8 cellular contexts compared by ENCODE assay signal in the genomic region with DNA sequence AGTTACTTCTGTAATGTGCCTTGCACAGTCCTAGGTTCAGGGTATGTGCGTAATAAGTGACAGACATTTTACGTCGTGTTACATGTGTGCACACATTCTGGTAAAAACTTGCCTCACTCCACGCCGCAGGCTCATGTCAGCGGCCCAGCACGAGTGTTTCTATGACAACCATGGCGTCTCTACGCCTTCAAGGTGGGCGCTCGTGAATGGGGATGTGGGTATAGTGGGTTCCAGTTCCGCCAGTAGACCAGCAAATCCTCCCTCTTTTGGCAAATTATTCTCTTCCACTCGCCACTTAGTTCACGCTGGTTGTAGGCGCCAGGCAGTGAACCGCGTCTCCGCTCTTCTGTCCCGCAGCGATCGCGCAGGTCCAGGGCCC. TPM values are rescaled to one million over a fixed set of nuclear protein-coding genes. Genes with fewer than 3 reads are reported as not detected.
DNase-seq lines count a peak whose midpoint lies in the region; ATAC-seq, FAIRE-seq and TF ChIP-seq lines count a peak whose summit lies in the region.

No MANE protein-coding gene starts in this region.

- peak overlapping the region; percentile 49 for H3K4me3 ChIP-seq in HUES6 (ENCODE audit: low read depth, low read length)
- peak overlapping the region; percentile 36 for H3K4me3 ChIP-seq in K562
- peak overlapping the region; percentile 89 for H3K4me3 ChIP-seq in thoracic aorta

- H4K20me1 ChIP-seq in K562 (replicated peaks; ENCODE audit: control insufficient read depth, insufficient read depth, low read length), result no peaks in the 10 kb centered on the region

- H3K36me3 ChIP-seq in HUES6 (ENCODE audit: control insufficient read depth, insufficient read depth, low read length) (no peaks in the 10 kb centered on the region), K562 (ENCODE audit: control insufficient read depth, insufficient read depth, low read length) (no peaks in the 10 kb centered on the region), thoracic aorta (no peaks in the 10 kb centered on the region)

- no peak for TF ChIP-seq CTCF in K562 (IDR thresholded peaks at IDR 0.05 in 2 of 3, conservative IDR thresholded peaks at IDR 0.05 in 1 of 3; ENCODE audit: insufficient read depth in 2 of 3, low read depth in 1 of 3, low read length in 3 of 3)
- no peak for TF ChIP-seq CTCF in thoracic aorta (IDR thresholded peaks at IDR 0.05)

- DNase-seq in K562 (ENCODE audit: extremely low read depth in 1 of 4, low spot score in 3 of 4) (no peak), left lobe of liver (ENCODE audit: low spot score) (no peak), thoracic aorta (ENCODE audit: low spot score) (no peak), HEK293T (ENCODE audit: extremely low spot score) (no peak), DMS79 (lab: John Stamatoyannopoulos, UW) (no peak), amygdala (lab: John Stamatoyannopoulos, UW) (no peak)

- no peak overlapping the region for H3K9ac ChIP-seq in HUES6 (ENCODE audit: low read length)
- H3K9ac ChIP-seq in K562 (ENCODE audit: insufficient read depth in 1 of 2, low read depth in 2 of 2, low read length in 2 of 2), result peak overlapping the region; percentile 59 to 89

- POLR2A ChIA-PET in K562 (lab: Yijun Ruan, JAX), result interaction anchor here (0.6 kb wide), 1 partner anchor 59 kb away, joined by 3 read pairs; no protein-coding TSS in a partner anchor
- POLR2A ChIA-PET in HEK293T (lab: Yijun Ruan, JAX), result no interaction called here

- intact Hi-C loops in K562 (cut with micrococcal nuclease), result loop anchor here (10.0 kb wide), 1 partner anchor 274 kb away; no protein-coding TSS in a partner anchor

- H3K27me3 ChIP-seq in HUES6 (ENCODE audit: control insufficient read depth, insufficient read depth, low read length) (peaks cover 60% of the 10 kb centered on the region), K562 (ENCODE audit: control insufficient read depth in 2 of 2, insufficient read depth in 2 of 2, low read length in 2 of 2) (no peaks in the 10 kb centered on the region), thoracic aorta (replicated peaks; ENCODE audit: insufficient read depth) (no peaks in the 10 kb centered on the region)

- 70% methylated on average over 22 of the region's 22 CpGs for WGBS in K562 (ENCODE audit: insufficient coverage, low coverage, missing lambda C conversion rate)

- CTCF ChIA-PET in K562 (lab: Yijun Ruan, JAX; ENCODE audit: low intra/inter-chr PET ratio) (no interaction called here), HEK293T (lab: Yijun Ruan, JAX) (no interaction called here)

- peak overlapping the region; percentile 88 for H2AFZ ChIP-seq in K562 (ENCODE audit: low read depth, low read length)

- H3K4me2 ChIP-seq in K562 (ENCODE audit: insufficient read depth, low read length), result peak overlapping the region; percentile 72

- ATAC-seq in GM18867 (IDR thresholded peaks at IDR 0.05; ENCODE audit: unreplicated experiment) (peak; percentile 52), K562 (no peak), left lobe of liver (peak; percentile 23), thoracic aorta (ENCODE audit: insufficient number of reproducible peaks, low FRiP score, low read depth) (no peak)

- peaks cover 4% of the 10 kb centered on the region for H3K9me1 ChIP-seq in K562 (ENCODE audit: control insufficient read depth, insufficient read depth, low read length)

- H3K27ac ChIP-seq in HUES6 (ENCODE audit: low read depth, low read length), result no peak overlapping the region
- H3K27ac ChIP-seq in K562 (ENCODE audit: extremely low read depth, low read depth, low read length), result peak overlapping the region; percentile 60
- no peak overlapping the region for H3K27ac ChIP-seq in thoracic aorta

- in situ Hi-C loops in K562 (cut with MboI), result no loop called here

- FAIRE-seq in K562 (lab: Jason Lieb, UNC), result no peak

- TF ChIP-seq POLR2A in K562 (conservative IDR thresholded peaks at IDR 0.05), result no peak

- no peak for TF ChIP-seq RAD21 in K562 (CRISPR knock-in tag; conservative IDR thresholded peaks at IDR 0.05 in 1 of 2, IDR thresholded peaks at IDR 0.05 in 1 of 2)

- no peaks in the 10 kb centered on the region for H3K9me3 ChIP-seq in HUES6 (ENCODE audit: control insufficient read depth, insufficient read depth, low read depth, low read length)
- no peaks in the 10 kb centered on the region for H3K9me3 ChIP-seq in K562 (replicated peaks; ENCODE audit: control insufficient read depth, insufficient read depth, low read depth, low read length)
- no peaks in the 10 kb centered on the region for H3K9me3 ChIP-seq in thoracic aorta

- TSS peak; percentile 73 for BruUV-seq in K562 (replicated peaks; lab: Mats Ljungman, UMichigan)

- peaks cover 15% of the 10 kb centered on the region for H3K4me1 ChIP-seq in HUES6 (ENCODE audit: control insufficient read depth, insufficient read depth, low read length)
- H3K4me1 ChIP-seq in K562 (replicated peaks in 1 of 2; ENCODE audit: control insufficient read depth in 2 of 2, insufficient read depth in 2 of 2, low read length in 2 of 2), result peaks cover 20 to 28% of the 10 kb centered on the region in 2 experiments
- H3K4me1 ChIP-seq in thoracic aorta (ENCODE audit: control insufficient read depth in 1 of 2, low read depth in 2 of 2), result peaks cover 8 to 16% of the 10 kb centered on the region in 2 donors

- no peaks in the 10 kb centered on the region for H3K79me2 ChIP-seq in K562 (ENCODE audit: control insufficient read depth, insufficient read depth, low read length)

- no peak for TF ChIP-seq EP300 in K562 (IDR thresholded peaks at IDR 0.05; ENCODE audit: low read length)

TF ChIP-seq in HEK293T, 16 proteins besides CTCF, POLR2A, EP300 and RAD21 (continues in another document):
- TF ChIP-seq ELF4 (IDR thresholded peaks at IDR 0.05) (no peak), FOXA1 (IDR thresholded peaks at IDR 0.05) (no peak), FOXM1 (IDR thresholded peaks at IDR 0.05; ENCODE audit: borderline replicate concordance) (no peak), TARDBP (IDR thresholded peaks at IDR 0.05) (no peak)

RNA-seq across cellular contexts. Expression of a gene that starts 40.3 kb away (rescaled TPM):
- total RNA-seq in K562 (2011; cell fraction: chromatin; rRNA removed; ENCODE audit: low replicate concordance), result 4.2 and 14.3 TPM in 2 replicates
- 18.7 and 22.0 TPM in 2 replicates for total RNA-seq in K562 (2011; cell fraction: nucleolus; rRNA removed)
- 17.9 and 21.1 TPM in 2 replicates for total RNA-seq in K562 (2011; cell fraction: nucleoplasm; rRNA removed)
- total RNA-seq in K562 (2014; rRNA removed) (4.0 and 5.6 TPM in 2 replicates), K562 (2014; rRNA removed; fragmentation: Illumina TruSeq; extraction: Trizol) (2.3 and 2.5 TPM in 2 replicates), K562 (2015; rRNA removed; fragmentation: Illumina TruSeq; extraction: Trizol) (4.6 TPM in 2 replicates), K562 (2021) (11.2 and 12.1 TPM in 2 replicates), left lobe of liver (5.3 TPM), thoracic aorta (10 to 100 TPM; 16.4 to 21.0 TPM)
- polyA plus RNA-seq in K562 (2011; rRNA removed) (4.5 and 6.4 TPM in 2 replicates), K562 (2014; fragmentation: Illumina TruSeq; extraction: Trizol) (6.3 and 7.5 TPM in 2 replicates), K562 (2014; fragmentation: Nextera tagmentation; extraction: Ambion mirVana) (1 to 10 TPM; 1.6 to 2.3 TPM), K562 (2014; rRNA removed) (3.9 and 4.8 TPM in 2 replicates)
- 6.6 and 8.1 TPM in 2 replicates for polyA plus RNA-seq in K562 (2011; cell fraction: cytosol; rRNA removed)
- polyA plus RNA-seq in K562 (2011; cell fraction: nucleus; rRNA removed), result 4.8 and 5.2 TPM in 2 replicates
- polyA plus RNA-seq in K562 (2012), result 12.0 and 17.1 TPM in 2 replicates
- 3.1 TPM in 2 replicates for polyA minus RNA-seq in K562 (2011; rRNA and poly(A)+ RNA removed)
- polyA minus RNA-seq in K562 (2011; cell fraction: cytosol; rRNA and poly(A)+ RNA removed), result 6.2 and 11.7 TPM in 2 replicates
- 2.7 and 3.8 TPM in 2 replicates for polyA minus RNA-seq in K562 (2011; cell fraction: nucleus; rRNA and poly(A)+ RNA removed)

RNA-seq across cellular contexts. Expression of a gene that starts 53.8 kb away (rescaled TPM):
- total RNA-seq in K562 (2011; cell fraction: chromatin; rRNA removed; ENCODE audit: low replicate concordance), result 58.0 and 64.4 TPM in 2 replicates
- total RNA-seq in K562 (2011; cell fraction: nucleolus; rRNA removed), result 36.7 and 40.0 TPM in 2 replicates
- 34.5 and 52.4 TPM in 2 replicates for total RNA-seq in K562 (2011; cell fraction: nucleoplasm; rRNA removed)
- 22.2 and 26.8 TPM in 2 replicates for total RNA-seq in K562 (2014; rRNA removed)
- total RNA-seq in K562 (2014; rRNA removed; fragmentation: Illumina TruSeq; extraction: Trizol), result 53.3 and 75.6 TPM in 2 replicates
- total RNA-seq in K562 (2015; rRNA removed; fragmentation: Illumina TruSeq; extraction: Trizol), result 21.6 and 30.7 TPM in 2 replicates
- 33.8 and 38.0 TPM in 2 replicates for total RNA-seq in K562 (2021)
- 34.7 and 37.0 TPM in 2 replicates for polyA plus RNA-seq in K562 (2011; rRNA removed)
- polyA plus RNA-seq in K562 (2011; cell fraction: cytosol; rRNA removed), result 14.8 and 23.9 TPM in 2 replicates
- polyA plus RNA-seq in K562 (2011; cell fraction: nucleus; rRNA removed), result 8.3 and 17.2 TPM in 2 replicates
- polyA plus RNA-seq in K562 (2012), result 38.8 and 49.7 TPM in 2 replicates
- 28.5 and 34.1 TPM in 2 replicates for polyA plus RNA-seq in K562 (2014; fragmentation: Illumina TruSeq; extraction: Trizol)
- 10 to 100 TPM; 54.4 to 94.8 TPM for polyA plus RNA-seq in K562 (2014; fragmentation: Nextera tagmentation; extraction: Ambion mirVana)
- polyA plus RNA-seq in K562 (2014; rRNA removed), result 35.3 and 37.1 TPM in 2 replicates
- polyA minus RNA-seq in K562 (2011; rRNA and poly(A)+ RNA removed), result 31.1 and 44.8 TPM in 2 replicates
- polyA minus RNA-seq in K562 (2011; cell fraction: cytosol; rRNA and poly(A)+ RNA removed), result 5.4 and 8.2 TPM in 2 replicates
- polyA minus RNA-seq in K562 (2011; cell fraction: nucleus; rRNA and poly(A)+ RNA removed), result 7.5 and 29.2 TPM in 2 replicates
- 6.5 TPM for total RNA-seq in left lobe of liver
- total RNA-seq in thoracic aorta, result 10 to 100 TPM; 15.8 to 53.1 TPM

RNA-seq across cellular contexts. Expression of a gene that starts 58.0 kb away (rescaled TPM):
- total RNA-seq in K562 (2011; cell fraction: chromatin; rRNA removed; ENCODE audit: low replicate concordance), result 5.8 and 12.4 TPM in 2 replicates
- 17.1 and 22.7 TPM in 2 replicates for total RNA-seq in K562 (2011; cell fraction: nucleolus; rRNA removed)
- total RNA-seq in K562 (2011; cell fraction: nucleoplasm; rRNA removed), result 12.1 and 12.4 TPM in 2 replicates
- total RNA-seq in K562 (2014; rRNA removed) (23.4 and 36.8 TPM in 2 replicates), K562 (2014; rRNA removed; fragmentation: Illumina TruSeq; extraction: Trizol) (10.0 and 14.3 TPM in 2 replicates), K562 (2015; rRNA removed; fragmentation: Illumina TruSeq; extraction: Trizol) (17.5 and 18.6 TPM in 2 replicates), K562 (2021) (24.0 and 30.2 TPM in 2 replicates), left lobe of liver (7.4 TPM), thoracic aorta (1 to 10 TPM; 9.6 to 9.8 TPM)
- polyA plus RNA-seq in K562 (2011; rRNA removed) (11.2 and 13.0 TPM in 2 replicates), K562 (2014; fragmentation: Illumina TruSeq; extraction: Trizol) (13.6 and 13.7 TPM in 2 replicates), K562 (2014; fragmentation: Nextera tagmentation; extraction: Ambion mirVana) (1 to 10 TPM; 3.7 to 5.0 TPM), K562 (2014; rRNA removed) (19.6 and 20.5 TPM in 2 replicates)
- polyA plus RNA-seq in K562 (2011; cell fraction: cytosol; rRNA removed), result 11.7 and 20.8 TPM in 2 replicates
- polyA plus RNA-seq in K562 (2011; cell fraction: nucleus; rRNA removed), result 10.8 and 14.7 TPM in 2 replicates
- 9.7 and 17.2 TPM in 2 replicates for polyA plus RNA-seq in K562 (2012)
- 14.4 and 16.9 TPM in 2 replicates for polyA minus RNA-seq in K562 (2011; rRNA and poly(A)+ RNA removed)
- polyA minus RNA-seq in K562 (2011; cell fraction: cytosol; rRNA and poly(A)+ RNA removed), result 11.1 and 12.7 TPM in 2 replicates
- 9.4 and 12.4 TPM in 2 replicates for polyA minus RNA-seq in K562 (2011; cell fraction: nucleus; rRNA and poly(A)+ RNA removed)

Comparison
In these comparisons a context has a peak if more than half of its experiments do, and no peak if none do; other contexts are left out.
1. ATAC-seq: peak in GM18867 (single experiment) and left lobe of liver (single experiment); none in K562 (single experiment) and thoracic aorta (single experiment).
2. H3K4me3 ChIP-seq: peak in every context shown above with its lines; median percentile 89 in thoracic aorta; 49 in HUES6; 36 in K562.